1 cellular context compared by ENCODE assay signal in genomic region chr15:76954744-76955143, GRCh38.
TF ChIP-seq lines count a peak whose summit lies in the region.

No MANE protein-coding gene starts in this region.

TF ChIP-seq in K562, 482 proteins besides CTCF, POLR2A, EP300 and RAD21:
- TF ChIP-seq NFRKB (IDR thresholded peaks at IDR 0.05; ENCODE audit: low read depth), result no peak
- TF ChIP-seq GTF3C2 (IDR thresholded peaks at IDR 0.05; ENCODE audit: borderline replicate concordance, extremely low read depth, insufficient read length), result no peak
- TF ChIP-seq GABPB1 (CRISPR knock-in tag; IDR thresholded peaks at IDR 0.05), result no peak
- TF ChIP-seq XRCC4 (IDR thresholded peaks at IDR 0.05; ENCODE audit: extremely low read depth, insufficient read depth, insufficient read length), result no peak
- TF ChIP-seq PBX2 (CRISPR knock-in tag; IDR thresholded peaks at IDR 0.05; ENCODE audit: low read depth), result no peak
- TF ChIP-seq PBX2 (tag; conservative IDR thresholded peaks at IDR 0.05; ENCODE audit: low read depth), result 0 out of 2 replicates have a peak, but pooled peaks have one; percentile 28
